ENCODE assay signal across 8 cellular contexts in the genomic region with DNA sequence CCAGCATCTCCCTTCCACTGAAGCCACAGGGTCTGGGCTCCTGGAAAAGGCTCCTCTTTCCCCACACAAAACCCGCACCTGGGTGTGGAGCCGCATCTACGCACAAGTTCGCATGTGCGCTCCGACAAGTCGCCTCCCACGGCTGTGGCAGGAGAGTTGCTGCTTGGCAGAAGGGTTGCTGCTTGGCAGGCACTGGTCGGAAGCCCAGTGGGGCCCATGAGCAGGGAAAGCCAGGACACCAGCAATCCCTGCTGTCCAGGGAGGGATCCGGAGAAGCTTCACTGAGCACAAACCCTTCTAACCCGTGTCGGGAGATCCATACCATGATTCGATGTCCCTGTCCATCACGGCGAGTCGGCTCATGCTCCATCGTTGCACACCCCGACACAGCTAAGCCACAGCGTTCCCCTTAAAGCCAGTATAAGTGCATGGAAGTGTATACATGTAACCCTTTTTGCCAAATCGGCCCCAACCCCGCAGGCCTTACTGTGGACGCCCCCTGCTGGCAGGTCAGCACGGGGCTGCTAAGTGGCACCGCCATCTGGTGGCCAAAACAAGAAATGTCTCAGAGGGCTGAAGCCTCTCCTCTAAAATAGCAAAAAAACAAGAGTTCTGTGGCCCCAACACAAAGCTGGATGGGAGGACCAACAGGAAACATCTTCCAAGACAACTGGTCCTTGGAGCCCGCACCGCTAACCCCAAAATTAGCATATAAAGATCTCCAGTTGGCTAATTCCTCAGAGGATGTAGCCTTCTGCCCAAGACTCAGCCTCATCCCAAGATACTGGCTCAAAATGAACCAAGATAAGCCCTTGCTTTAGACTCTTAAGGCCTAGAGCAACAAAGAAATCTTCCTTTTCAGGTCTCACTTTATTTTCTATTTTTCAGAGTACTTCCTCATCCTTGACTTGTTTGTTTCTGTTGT. TPM values are rescaled to one million over a fixed set of nuclear protein-coding genes. Genes with fewer than 3 reads are reported as not detected.
DNase-seq lines count a peak whose midpoint lies in the region; ATAC-seq and TF ChIP-seq lines count a peak whose summit lies in the region.

No MANE protein-coding gene starts in this region.

- no peaks in the 10 kb centered on the region for H3K4me1 ChIP-seq in PC-9 (replicated peaks; ENCODE audit: insufficient read depth)

- TF ChIP-seq CTCF in PC-9 (conservative IDR thresholded peaks at IDR 0.05), result peak; percentile 99

- no peaks in the 10 kb centered on the region for H3K9me2 ChIP-seq in PC-9 (ENCODE audit: insufficient read depth)

- no peaks in the 10 kb centered on the region for H3K9me3 ChIP-seq in PC-9 (ENCODE audit: insufficient read depth, low read depth)

- H3K27ac Mint-ChIP-seq in natural killer cell treated with Interleukin-12 subunit alpha and Interleukin-12 subunit beta and Interleukin-15 and Interleukin-18, amount 100 ng/mL, for 72 hours, result no peak overlapping the region
- H3K27ac Mint-ChIP-seq in stimulated activated memory B cell treated with anti-CD40 and anti-IgM and Interleukin-4, amounts not matched to agents 10 μg/mL and 1 μg/mL and 100 μg/mL, for 72 hours, result no peak overlapping the region

- no peaks in the 10 kb centered on the region for H3K36me3 ChIP-seq in PC-9 (ENCODE audit: low read depth)

- no peak overlapping the region for H3K4me3 Mint-ChIP-seq in natural killer cell treated with Interleukin-12 subunit alpha and Interleukin-12 subunit beta and Interleukin-15 and Interleukin-18, amount 100 ng/mL, for 72 hours
- no peak overlapping the region for H3K4me3 Mint-ChIP-seq in stimulated activated memory B cell treated with anti-CD40 and anti-IgM and Interleukin-4, amounts not matched to agents 10 μg/mL and 1 μg/mL and 100 μg/mL, for 72 hours

- H2AFZ ChIP-seq in PC-9, result no peak overlapping the region

- no peaks in the 10 kb centered on the region for H3K27me3 ChIP-seq in PC-9 (ENCODE audit: insufficient read depth, low read depth)

- no peak overlapping the region for H3K4me2 ChIP-seq in PC-9

- CTCF ChIA-PET in PC-9 (lab: Charles Lee), result interaction anchor here (0.5 to 4.6 kb wide), 9 partner anchors 16 to 222 kb away, joined by 3 to 83 read pairs (median 5); a partner anchor contains a TSS

- no peaks in the 10 kb centered on the region for H4K20me1 ChIP-seq in PC-9 (ENCODE audit: insufficient read depth)

- H3K27ac ChIP-seq in PC-9, result no peak overlapping the region

- ATAC-seq in esophagus mucosa (peak; percentile 76), HG02852 (IDR thresholded peaks at IDR 0.05; ENCODE audit: unreplicated experiment) (no peak)
- peak; percentile 73 to 75 for ATAC-seq in natural killer cell treated with Interleukin-12 subunit alpha and Interleukin-12 subunit beta and Interleukin-15 and Interleukin-18, amount 100 ng/mL, for 72 hours
- peak; percentile 65 for ATAC-seq in stimulated activated memory B cell treated with anti-CD40 and anti-IgM and Interleukin-4, amounts not matched to agents 10 μg/mL and 1 μg/mL and 100 μg/mL, for 72 hours

- intact Hi-C loops in PC-9 (cut with micrococcal nuclease; ENCODE audit: unreplicated experiment), result loop anchor here (1.0 to 5.0 kb wide), 4 partner anchors 57 to 618 kb away; a partner anchor contains a TSS

- DNase-seq in DMS79 treated with DMSO at 0.1 percent for 48 hours (lab: John Stamatoyannopoulos, UW), result peak; percentile 23
- DNase-seq in HuH-7 (ENCODE audit: low spot score), result peak; percentile 80
- DNase-seq in PC-9, result peak; percentile 55 to 83
- DNase-seq in activated T-cell treated with anti-CD3 and anti-CD28 coated beads, Interleukin-2, amount 50 U/mL, for 1 hour, result peak; percentile 91
- DNase-seq in natural killer cell treated with Interleukin-12 subunit alpha and Interleukin-12 subunit beta and Interleukin-15 and Interleukin-18, amount 100 ng/mL, for 72 hours (ENCODE audit: low spot score), result peak; percentile 91

- no peak overlapping the region for H3K4me3 ChIP-seq in PC-9

- POLR2A ChIA-PET in PC-9 (lab: Charles Lee; ENCODE audit: unreplicated experiment), result no interaction called here

- no peaks in the 10 kb centered on the region for H3K9me3 Mint-ChIP-seq in natural killer cell treated with Interleukin-12 subunit alpha and Interleukin-12 subunit beta and Interleukin-15 and Interleukin-18, amount 100 ng/mL, for 72 hours
- H3K9me3 Mint-ChIP-seq in stimulated activated memory B cell treated with anti-CD40 and anti-IgM and Interleukin-4, amounts not matched to agents 10 μg/mL and 1 μg/mL and 100 μg/mL, for 72 hours, result no peaks in the 10 kb centered on the region

- no TSS peak for BruUV-seq in PC-9 (replicated peaks; lab: Mats Ljungman, UMichigan)

- no peaks in the 10 kb centered on the region for H3F3A ChIP-seq in PC-9 (ENCODE audit: insufficient read depth, low read depth)

- H3K27me3 Mint-ChIP-seq in natural killer cell treated with Interleukin-12 subunit alpha and Interleukin-12 subunit beta and Interleukin-15 and Interleukin-18, amount 100 ng/mL, for 72 hours, result peaks cover 11 to 13% of the 10 kb centered on the region in 2 donors
- H3K27me3 Mint-ChIP-seq in stimulated activated memory B cell treated with anti-CD40 and anti-IgM and Interleukin-4, amounts not matched to agents 10 μg/mL and 1 μg/mL and 100 μg/mL, for 72 hours, result peaks cover 39% of the 10 kb centered on the region

- H3K79me2 ChIP-seq in PC-9 (ENCODE audit: low read depth), result no peaks in the 10 kb centered on the region

- H3K36me3 Mint-ChIP-seq in natural killer cell treated with Interleukin-12 subunit alpha and Interleukin-12 subunit beta and Interleukin-15 and Interleukin-18, amount 100 ng/mL, for 72 hours, result no peaks in the 10 kb centered on the region
- H3K36me3 Mint-ChIP-seq in stimulated activated memory B cell treated with anti-CD40 and anti-IgM and Interleukin-4, amounts not matched to agents 10 μg/mL and 1 μg/mL and 100 μg/mL, for 72 hours, result no peaks in the 10 kb centered on the region

- peaks cover 0 to 7% of the 10 kb centered on the region in 2 donors for H3K4me1 Mint-ChIP-seq in natural killer cell treated with Interleukin-12 subunit alpha and Interleukin-12 subunit beta and Interleukin-15 and Interleukin-18, amount 100 ng/mL, for 72 hours (ENCODE audit: low read depth in 2 of 2)
- peaks cover 39% of the 10 kb centered on the region for H3K4me1 Mint-ChIP-seq in stimulated activated memory B cell treated with anti-CD40 and anti-IgM and Interleukin-4, amounts not matched to agents 10 μg/mL and 1 μg/mL and 100 μg/mL, for 72 hours

RNA-seq across cellular contexts. Expression of a gene that starts 8.3 kb away (rescaled TPM):
- total RNA-seq in PC-9 (2021), result not detected in 2 replicates
- not detected for total RNA-seq in esophagus mucosa
- not detected for total RNA-seq in natural killer cell treated with Interleukin-12 subunit alpha and Interleukin-12 subunit beta and Interleukin-15 and Interleukin-18, amount 100 ng/mL, for 72 hours

RNA-seq across cellular contexts. Expression of a gene that starts 33.1 kb away (rescaled TPM):
- total RNA-seq in PC-9 (2021), result 0.92 and 1.6 TPM in 2 replicates
- 4.2 TPM for total RNA-seq in esophagus mucosa
- 100 to 1,000 TPM in 1 of 2 donors, 10 to 100 TPM in 1; 90.5 to 109 TPM for total RNA-seq in natural killer cell treated with Interleukin-12 subunit alpha and Interleukin-12 subunit beta and Interleukin-15 and Interleukin-18, amount 100 ng/mL, for 72 hours

RNA-seq across cellular contexts. Expression of a gene that starts 35.7 kb away (rescaled TPM):
- total RNA-seq in PC-9 (2021) (10.7 and 11.7 TPM in 2 replicates), esophagus mucosa (25.3 TPM)
- 1 to 10 TPM; 1.9 to 2.9 TPM for total RNA-seq in natural killer cell treated with Interleukin-12 subunit alpha and Interleukin-12 subunit beta and Interleukin-15 and Interleukin-18, amount 100 ng/mL, for 72 hours

RNA-seq across cellular contexts. Expression of a gene that starts 48.9 kb away (rescaled TPM):
- total RNA-seq in PC-9 (2021), result 2.4 and 3.1 TPM in 2 replicates
- total RNA-seq in esophagus mucosa, result 7.1 TPM
- 10 to 100 TPM; 16.7 to 17.5 TPM for total RNA-seq in natural killer cell treated with Interleukin-12 subunit alpha and Interleukin-12 subunit beta and Interleukin-15 and Interleukin-18, amount 100 ng/mL, for 72 hours

Comparison
In these comparisons a context has a peak if more than half of its experiments do, and no peak if none do; other contexts are left out.
1. DNase-seq: peak in every context shown above with its lines; median percentile 91 in activated T-cell treated with anti-CD3 and anti-CD28 coated beads, Interleukin-2, amount 50 U/mL, for 1 hour; 91 in natural killer cell treated with Interleukin-12 subunit alpha and Interleukin-12 subunit beta and Interleukin-15 and Interleukin-18, amount 100 ng/mL, for 72 hours; 80 in HuH-7; 69 in PC-9; 23 in DMS79 treated with DMSO at 0.1 percent for 48 hours.
2. RNA of a gene that starts 33.1 kb away (total RNA-seq): 90.5 to 109 TPM in natural killer cell treated with Interleukin-12 subunit alpha and Interleukin-12 subunit beta and Interleukin-15 and Interleukin-18, amount 100 ng/mL, for 72 hours; 4.2 TPM in esophagus mucosa (single experiment) and 0.92 to 1.6 TPM in PC-9; every median in the first group is over 10 times any median in the second.